ENCODE assay signal across 18 cellular contexts in the genomic region with DNA sequence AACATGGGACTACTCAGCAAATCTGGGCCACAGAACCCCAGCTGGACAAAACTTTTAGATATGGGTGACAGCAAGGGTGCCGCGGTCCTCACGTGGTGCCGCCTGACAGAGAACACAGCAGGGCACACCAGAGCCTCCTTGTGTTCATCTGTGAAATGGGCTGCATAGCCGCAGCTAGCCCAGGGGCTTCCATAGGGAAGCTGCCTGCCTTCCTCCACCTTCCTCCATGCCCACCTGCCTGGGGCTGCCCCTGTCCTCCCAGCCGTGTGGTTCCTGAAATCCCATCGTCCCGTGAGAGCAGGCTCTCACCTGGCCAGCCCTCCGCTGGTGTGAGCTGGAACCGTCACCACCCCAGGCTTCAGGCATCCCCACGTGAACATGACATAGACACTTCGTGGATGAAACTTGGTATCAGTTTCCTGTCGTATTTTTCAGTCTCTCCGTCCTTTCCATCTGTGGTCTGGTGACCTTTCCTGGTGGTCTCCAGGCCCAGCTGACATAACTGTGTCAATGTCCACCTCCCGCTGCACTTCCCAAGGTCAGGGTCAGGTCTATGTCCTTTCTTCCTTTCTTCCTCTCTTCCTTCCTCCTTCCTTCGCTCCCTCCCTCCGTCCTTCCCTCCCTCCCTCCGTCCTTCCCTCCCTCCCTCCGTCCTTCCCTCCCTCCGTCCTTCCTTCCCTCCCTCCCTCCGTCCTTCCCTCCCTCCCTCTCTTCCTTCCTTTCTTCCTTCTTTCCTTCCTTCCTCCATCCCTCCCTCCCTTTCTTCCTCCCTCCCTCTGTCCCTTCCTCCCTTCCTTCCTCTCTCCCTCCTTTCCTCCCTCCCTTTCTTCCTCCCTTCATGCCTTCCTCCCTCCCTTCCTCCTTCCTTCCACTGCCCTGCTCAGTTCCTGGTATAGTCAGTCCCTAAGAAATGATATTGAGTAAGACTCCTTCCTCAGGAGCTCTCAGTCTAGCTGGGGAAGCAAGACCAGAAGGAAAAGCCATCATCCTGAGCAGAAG.
"Had no signal": no experiment of that assay in that cellular context is flagged by ENCODE, and none has a peak within 500 bp of the region (broad histone marks: within the 10 kb centered on the region; RNA-seq: fewer than 3 reads in every experiment).

No MANE protein-coding gene starts in this region.

- H2AFZ ChIP-seq: hepatocyte, neural progenitor cell had no signal

- H3K27ac ChIP-seq: body of pancreas, hepatocyte, left lung, neural progenitor cell, prostate gland, spleen, upper lobe of left lung had no signal

- ATAC-seq: activated CD8-positive, alpha-beta T cell treated with anti-CD3 and anti-CD28 coated beads, Interleukin-2, amount 10 ng/mL, durations not matched to agents 7 days and 5 days; body of pancreas; left lung; naive thymus-derived CD4-positive, alpha-beta T cell had no signal

- H3K79me2 ChIP-seq: hepatocyte had no signal

- H3K27me3 ChIP-seq: neural progenitor cell, upper lobe of left lung had no signal

- H3K4me1 ChIP-seq: body of pancreas, left lung, prostate gland, spleen, upper lobe of left lung had no signal

- DNase-seq: activated CD4-positive, alpha-beta T cell treated with anti-CD3 and anti-CD28 coated beads, Interleukin-2, amount 50 U/mL, for 1 hour; activated CD4-positive, CD25-positive, alpha-beta regulatory T cell treated with anti-CD3 and anti-CD28 coated beads, Interleukin-2, amount 50 U/mL, for 72 hours; activated CD8-positive, alpha-beta T cell treated with anti-CD3 and anti-CD28 coated beads, Interleukin-2, amount 10 ng/mL, durations not matched to agents 7 days and 5 days; activated gamma-delta T cell treated with Interleukin-2 at 50 U/mL for 16 hours; activated T-cell treated with anti-CD3 and anti-CD28 coated beads, Interleukin-2, amount 50 U/mL, for 1 hour; body of pancreas; effector CD4-positive, alpha-beta T cell; foreskin melanocyte; kidney glomerular epithelial cell; spleen; stimulated activated CD4-positive, alpha-beta T cell treated with anti-CD3 and anti-CD28 coated beads, Interleukin-4, amount 100 ng/mL, for 24 hours; stimulated activated naive CD4-positive, alpha-beta T cell treated with Interleukin-2 at 50 U/mL for 16 hours; upper lobe of left lung had no signal

- H3K36me3 ChIP-seq: left lung, neural progenitor cell, prostate gland, spleen, upper lobe of left lung had no signal

- H3K9ac ChIP-seq: neural progenitor cell had no signal

- H3K4me3 ChIP-seq: body of pancreas, hepatocyte, left lung, neural progenitor cell, prostate gland, spleen, upper lobe of left lung had no signal

- H3K9me3 ChIP-seq: body of pancreas, left lung, prostate gland, spleen, upper lobe of left lung had no signal

- H3K4me2 ChIP-seq: hepatocyte, neural progenitor cell had no signal
